13 cellular contexts compared by ENCODE assay signal in the genomic region with DNA sequence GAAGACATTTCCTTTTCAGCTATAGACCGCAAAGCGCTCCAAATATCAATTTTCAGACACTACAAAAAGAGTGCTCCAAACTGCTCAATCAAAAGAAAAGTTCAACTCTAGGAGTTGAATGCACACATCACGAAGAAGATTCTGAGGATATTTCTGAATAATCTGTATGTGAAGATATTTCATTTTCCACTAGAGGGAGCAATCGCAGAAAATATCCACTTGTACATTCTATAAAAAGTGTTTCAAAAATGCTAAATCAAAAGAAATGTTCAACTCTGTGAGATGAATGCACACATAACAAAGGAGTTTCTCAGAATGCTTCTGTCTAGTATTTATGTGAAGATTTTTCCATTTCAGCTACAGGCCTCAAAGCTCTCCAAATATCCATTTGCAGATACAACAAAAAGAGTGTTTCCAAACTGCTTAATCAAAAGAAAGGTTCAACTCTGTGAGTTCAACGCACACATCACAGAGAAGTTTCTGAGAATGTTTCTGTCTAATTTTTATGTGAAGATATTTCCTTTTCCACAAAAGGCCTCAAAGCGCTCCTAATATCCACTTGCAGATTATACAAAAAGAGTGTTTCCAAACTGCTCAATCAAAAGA.
DNase-seq lines count a peak whose midpoint lies in the region; TF ChIP-seq lines count a peak whose summit lies in the region.
"Had no signal": no experiment of that assay in that cellular context is flagged by ENCODE, and none has a peak within 500 bp of the region (broad histone marks: within the 10 kb centered on the region; RNA-seq: fewer than 3 reads in every experiment).

No MANE protein-coding gene starts in this region.

- DNase-seq in ELR (ENCODE audit: low read depth) = peak; percentile 17
- peak; percentile 45 for DNase-seq in SK-MEL-5 (ENCODE audit: low read depth, low spot score)
- DNase-seq in iris pigment epithelial cell (ENCODE audit: low read depth) = peak; percentile 7
- no peak for DNase-seq in NCI-H1436 (lab: John Stamatoyannopoulos, UW)
- no peak for DNase-seq in activated CD4-positive, alpha-beta T cell treated with anti-CD3 and anti-CD28 coated beads, Interleukin-2, amount 50 U/mL, for 4 hours
- no peak for DNase-seq in activated CD8-positive, alpha-beta memory T cell treated with anti-CD3 and anti-CD28 coated beads, Interleukin-2, amount 50 U/mL, for 48 hours
- DNase-seq: activated T-cell treated with anti-CD3 and anti-CD28 coated beads, Interleukin-2, amount 50 U/mL, for 1 hour; amygdala; left colon; NCI-H226; Right ventricle myocardium superior; tibial artery had no signal

- in situ Hi-C loops in SK-MEL-5 (cut with HindIII; ENCODE audit: low pct_unique_long_range_greater_than_20kb, low sequenced_read_pairs) = no loop called here

- TF ChIP-seq EP300 in Ishikawa (IDR thresholded peaks at IDR 0.05; ENCODE audit: borderline replicate concordance) = no peak

- TF ChIP-seq RAD21 in Ishikawa (IDR thresholded peaks at IDR 0.05; ENCODE audit: low read depth) = peak; percentile 30; the same call in 1 of the 2 replicates

TF ChIP-seq in Ishikawa, 13 proteins besides CTCF, POLR2A, EP300 and RAD21:
- TF ChIP-seq CREB1 (IDR thresholded peaks at IDR 0.05; ENCODE audit: low read depth) (no peak), YY1 (IDR thresholded peaks at IDR 0.05; ENCODE audit: low read depth) (no peak), CEBPB (IDR thresholded peaks at IDR 0.05) (no peak), TCF12 (IDR thresholded peaks at IDR 0.05; ENCODE audit: low read depth) (no peak), FOXM1 (IDR thresholded peaks at IDR 0.05; ENCODE audit: borderline replicate concordance, low read depth) (no peak), EGR1 (IDR thresholded peaks at IDR 0.05) (no peak), USF1 (IDR thresholded peaks at IDR 0.05) (no peak), ZBTB7A (IDR thresholded peaks at IDR 0.05; ENCODE audit: low read depth) (no peak), NFIC (IDR thresholded peaks at IDR 0.05) (no peak), TAF1 (IDR thresholded peaks at IDR 0.05; ENCODE audit: low read depth) (no peak)
- TF ChIP-seq, protein P1, sequence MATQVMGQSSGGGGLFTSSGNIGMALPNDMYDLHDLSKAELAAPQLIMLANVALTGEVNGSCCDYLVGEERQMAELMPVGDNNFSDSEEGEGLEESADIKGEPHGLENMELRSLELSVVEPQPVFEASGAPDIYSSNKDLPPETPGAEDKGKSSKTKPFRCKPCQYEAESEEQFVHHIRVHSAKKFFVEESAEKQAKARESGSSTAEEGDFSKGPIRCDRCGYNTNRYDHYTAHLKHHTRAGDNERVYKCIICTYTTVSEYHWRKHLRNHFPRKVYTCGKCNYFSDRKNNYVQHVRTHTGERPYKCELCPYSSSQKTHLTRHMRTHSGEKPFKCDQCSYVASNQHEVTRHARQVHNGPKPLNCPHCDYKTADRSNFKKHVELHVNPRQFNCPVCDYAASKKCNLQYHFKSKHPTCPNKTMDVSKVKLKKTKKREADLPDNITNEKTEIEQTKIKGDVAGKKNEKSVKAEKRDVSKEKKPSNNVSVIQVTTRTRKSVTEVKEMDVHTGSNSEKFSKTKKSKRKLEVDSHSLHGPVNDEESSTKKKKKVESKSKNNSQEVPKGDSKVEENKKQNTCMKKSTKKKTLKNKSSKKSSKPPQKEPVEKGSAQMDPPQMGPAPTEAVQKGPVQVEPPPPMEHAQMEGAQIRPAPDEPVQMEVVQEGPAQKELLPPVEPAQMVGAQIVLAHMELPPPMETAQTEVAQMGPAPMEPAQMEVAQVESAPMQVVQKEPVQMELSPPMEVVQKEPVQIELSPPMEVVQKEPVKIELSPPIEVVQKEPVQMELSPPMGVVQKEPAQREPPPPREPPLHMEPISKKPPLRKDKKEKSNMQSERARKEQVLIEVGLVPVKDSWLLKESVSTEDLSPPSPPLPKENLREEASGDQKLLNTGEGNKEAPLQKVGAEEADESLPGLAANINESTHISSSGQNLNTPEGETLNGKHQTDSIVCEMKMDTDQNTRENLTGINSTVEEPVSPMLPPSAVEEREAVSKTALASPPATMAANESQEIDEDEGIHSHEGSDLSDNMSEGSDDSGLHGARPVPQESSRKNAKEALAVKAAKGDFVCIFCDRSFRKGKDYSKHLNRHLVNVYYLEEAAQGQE (IDR thresholded peaks at IDR 0.05; ENCODE audit: low read depth) = no peak
- TF ChIP-seq, protein P2, sequence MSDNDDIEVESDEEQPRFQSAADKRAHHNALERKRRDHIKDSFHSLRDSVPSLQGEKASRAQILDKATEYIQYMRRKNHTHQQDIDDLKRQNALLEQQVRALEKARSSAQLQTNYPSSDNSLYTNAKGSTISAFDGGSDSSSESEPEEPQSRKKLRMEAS (IDR thresholded peaks at IDR 0.05) = no peak

Comparison
In these comparisons a context has a peak if more than half of its experiments do, and no peak if none do; other contexts are left out.
1. DNase-seq: peak in ELR (single experiment), SK-MEL-5 (single experiment) and iris pigment epithelial cell (single experiment); none in NCI-H1436 (single experiment), activated CD4-positive, alpha-beta T cell treated with anti-CD3 and anti-CD28 coated beads, Interleukin-2, amount 50 U/mL, for 4 hours (0 of 2) and activated CD8-positive, alpha-beta memory T cell treated with anti-CD3 and anti-CD28 coated beads, Interleukin-2, amount 50 U/mL, for 48 hours (single experiment).